In genomic region chr10:119189811-119190282, GRCh38 we compare ENCODE assay signal across 8 cellular contexts. TPM values are rescaled to one million over a fixed set of nuclear protein-coding genes. Genes with fewer than 3 reads are reported as not detected.
DNase-seq lines count a peak whose midpoint lies in the region; ATAC-seq, FAIRE-seq and TF ChIP-seq lines count a peak whose summit lies in the region.

No MANE protein-coding gene starts in this region.

- no peaks in the 10 kb centered on the region for H3K9me3 Mint-ChIP-seq in naive B cell

- FAIRE-seq in G401.6 (lab: Jason Lieb, UNC): peak; percentile 70

- peaks cover 17 to 22% (median 17%) of the 10 kb centered on the region in 3 donors for H3K4me1 Mint-ChIP-seq in naive B cell

- DNase-seq in HL-60 (ENCODE audit: low read depth in 1 of 2, low spot score in 1 of 2) (peak in 1 of 2 experiments; percentile 67), naive B cell (no peak), SHP77 (lab: John Stamatoyannopoulos, UW) (no peak), cerebellar cortex (ENCODE audit: low spot score) (no peak)
- no peak for DNase-seq in activated CD4-positive, alpha-beta T cell treated with anti-CD3 and anti-CD28 coated beads for 48 hours

- H3K27me3 Mint-ChIP-seq in naive B cell: peaks cover 0 to 5% (median 0%) of the 10 kb centered on the region in 3 donors

- peak; percentile 67 to 90 for ATAC-seq in naive B cell (ENCODE audit: low read depth in 2 of 2)
- no peak for ATAC-seq in HG03175 (IDR thresholded peaks at IDR 0.05; ENCODE audit: unreplicated experiment)

- no peak overlapping the region for H3K4me3 ChIP-seq in HL-60 (replicated peaks; ENCODE audit: insufficient read depth, low read length)

- no peak overlapping the region for H3K4me3 Mint-ChIP-seq in naive B cell

- no peaks in the 10 kb centered on the region for H3K27me3 ChIP-seq in HL-60 (ENCODE audit: insufficient read depth, poor library complexity, severe bottlenecking)

- peak overlapping the region; percentile 0; the same call in 1 of the 2 replicates for H3K27ac ChIP-seq in HL-60 (replicated peaks)
- peak overlapping the region; percentile 38 for H3K27ac ChIP-seq in angular gyrus (ENCODE audit: low read depth, low read length)

- TF ChIP-seq CTCF in HL-60 (IDR thresholded peaks at IDR 0.05; ENCODE audit: insufficient read depth, low read length): no peak

- H3K36me3 Mint-ChIP-seq in naive B cell: no peaks in the 10 kb centered on the region

- no peak overlapping the region for H3K27ac Mint-ChIP-seq in naive B cell

RNA-seq across cellular contexts. Expression of gene PRDX3, which starts 11.2 kb away (rescaled TPM):
- 10 to 100 TPM; 32.2 to 63.0 (median 54.7) TPM for polyA plus RNA-seq in naive B cell (ENCODE audit: low read depth in 6 of 6)

RNA-seq across cellular contexts. Expression of gene GRK5, which starts 17.5 kb away (rescaled TPM):
- polyA plus RNA-seq in naive B cell (ENCODE audit: low read depth in 6 of 6): 10 to 100 TPM in 4 of 6 donors, 1 to 10 TPM in 2; 7.2 to 24.6 (median 13.7) TPM

RNA-seq across cellular contexts. Expression of gene SFXN4, which starts 24.3 kb away (rescaled TPM):
- 10 to 100 TPM; 11.0 to 17.1 (median 13.9) TPM for polyA plus RNA-seq in naive B cell (ENCODE audit: low read depth in 6 of 6)
